In genomic region chr13:110706570-110707378, GRCh38 we compare ENCODE assay signal across 7 cellular contexts. TPM values are rescaled to one million over a fixed set of nuclear protein-coding genes. Genes with fewer than 3 reads are reported as not detected.
DNase-seq lines count a peak whose midpoint lies in the region; ATAC-seq and TF ChIP-seq lines count a peak whose summit lies in the region.

No MANE protein-coding gene starts in this region.

- H3K9me3 ChIP-seq in endodermal cell (ENCODE audit: control insufficient read depth, low read length) = no peaks in the 10 kb centered on the region
- no peaks in the 10 kb centered on the region for H3K9me3 ChIP-seq in psoas muscle

- H3K27ac Mint-ChIP-seq in endodermal cell = peak overlapping the region; percentile 86

- intact Hi-C loops in psoas muscle (cut with DNase I) = no loop called here

- WGBS in endodermal cell (ENCODE audit: insufficient coverage in 1 of 2, insufficient read length in 1 of 2), 2 experiments = 65 to 71% methylated on average over 5 to 9 of the region's 9 CpGs
- 61 to 62% (median 61%) methylated on average over 9 of the region's 9 CpGs for WGBS in psoas muscle, 3 donors

- peak overlapping the region; percentile 78 for H3K4me3 Mint-ChIP-seq in endodermal cell

- peaks cover 7% of the 10 kb centered on the region for H3K36me3 ChIP-seq in endodermal cell (ENCODE audit: control insufficient read depth, insufficient read depth, low read length)
- peaks cover 0 to 5% of the 10 kb centered on the region in 2 donors for H3K36me3 ChIP-seq in psoas muscle (ENCODE audit: insufficient read depth in 1 of 2, low read depth in 1 of 2)

- H3K4me1 ChIP-seq in endodermal cell (ENCODE audit: control insufficient read depth, insufficient read depth, low read length) (peaks cover 4% of the 10 kb centered on the region), psoas muscle (peaks cover 43% of the 10 kb centered on the region)

- peaks cover 4% of the 10 kb centered on the region for H3K36me3 Mint-ChIP-seq in endodermal cell (ENCODE audit: low read depth)

- H3K9me3 Mint-ChIP-seq in endodermal cell = no peaks in the 10 kb centered on the region

- H3K27ac ChIP-seq in endodermal cell (ENCODE audit: low read depth, low read length) (no peak overlapping the region), psoas muscle (peak overlapping the region; percentile 88)

- H3K4me3 ChIP-seq in NB4 (ENCODE audit: low read depth, low read length) (peak overlapping the region; percentile 62), endodermal cell (ENCODE audit: low read length) (peak overlapping the region; percentile 79), psoas muscle (peak overlapping the region; percentile 75)

- H3K4me1 Mint-ChIP-seq in endodermal cell = peaks cover 30% of the 10 kb centered on the region

- ATAC-seq in GM21529 (IDR thresholded peaks at IDR 0.05; ENCODE audit: unreplicated experiment) = peak; percentile 1
- no peak for ATAC-seq in psoas muscle

- TF ChIP-seq CTCF in NB4 (IDR thresholded peaks at IDR 0.05; ENCODE audit: low read depth, low read length) (no peak), endodermal cell (conservative IDR thresholded peaks at IDR 0.05) (no peak), psoas muscle (IDR thresholded peaks at IDR 0.05) (no peak)

- TF ChIP-seq POLR2A in NB4 (IDR thresholded peaks at IDR 0.05; ENCODE audit: extremely low read depth, insufficient read length) = no peak

- no peaks in the 10 kb centered on the region for H3K27me3 ChIP-seq in endodermal cell (ENCODE audit: control insufficient read depth, insufficient read depth, low read length, poor library complexity, severe bottlenecking)
- H3K27me3 ChIP-seq in psoas muscle (ENCODE audit: insufficient read depth in 3 of 3, low read length in 2 of 3) = no peaks in the 10 kb centered on the region

- no peaks in the 10 kb centered on the region for H3K27me3 Mint-ChIP-seq in endodermal cell (ENCODE audit: insufficient read depth)

- DNase-seq in NB4 (ENCODE audit: low read depth) (no peak), endodermal cell (peak; percentile 53), psoas muscle (no peak), NCI-H1436 (lab: John Stamatoyannopoulos, UW) (no peak), AG20443 (ENCODE audit: low spot score) (no peak), HPDE6-E6E7 (ENCODE audit: extremely low spot score) (no peak)

- H3K9ac ChIP-seq in endodermal cell (ENCODE audit: extremely low read depth, low read length, poor library complexity, severe bottlenecking) = peak overlapping the region; percentile 28

RNA-seq across cellular contexts. Expression of gene CARS2, which starts 0.9 kb away (rescaled TPM):
- total RNA-seq in endodermal cell (10 to 100 TPM; 53.0 to 53.2 TPM), psoas muscle (10 to 100 TPM; 41.3 to 59.0 (median 49.5) TPM)
- polyA plus RNA-seq in endodermal cell (2013, experiment 1 of 2) = 29.5 TPM
- 28.6 TPM for polyA plus RNA-seq in endodermal cell (2013, experiment 2 of 2)
- 10 to 100 TPM; 56.3 to 85.2 (median 57.0) TPM for polyA plus RNA-seq in psoas muscle

RNA-seq across cellular contexts. Expression of gene ING1, which starts 6.7 kb away (rescaled TPM):
- total RNA-seq in endodermal cell = 10 to 100 TPM; 23.2 to 23.6 TPM
- polyA plus RNA-seq in endodermal cell (2013, experiment 1 of 2) = 23.8 TPM
- polyA plus RNA-seq in endodermal cell (2013, experiment 2 of 2) = 25.8 TPM
- 1 to 10 TPM; 5.2 to 7.0 (median 5.9) TPM for total RNA-seq in psoas muscle
- polyA plus RNA-seq in psoas muscle = 10 to 100 TPM in 2 of 3 donors, 1 to 10 TPM in 1; 8.2 to 16.9 (median 13.8) TPM
